ENCODE assay signal across 9 cellular contexts in genomic region chr6:42407379-42407778, GRCh38. TPM values are rescaled to one million over a fixed set of nuclear protein-coding genes. Genes with fewer than 3 reads are reported as not detected.
DNase-seq lines count a peak whose midpoint lies in the region; ATAC-seq and TF ChIP-seq lines count a peak whose summit lies in the region.
"Had no signal": no experiment of that assay in that cellular context is flagged by ENCODE, and none has a peak within 500 bp of the region (broad histone marks: within the 10 kb centered on the region; RNA-seq: fewer than 3 reads in every experiment).

No MANE protein-coding gene starts in this region.

- peak overlapping the region in 4 of 8 donors; percentile 10 to 53 (median 34) for H3K27ac ChIP-seq in spleen
- no peak overlapping the region for H3K27ac ChIP-seq in effector memory CD4-positive, alpha-beta T cell (ENCODE audit: insufficient read depth, low read length, poor library complexity, severe bottlenecking)
- H3K27ac ChIP-seq: SK-N-MC had no signal

- no peaks in the 10 kb centered on the region for H3K36me3 ChIP-seq in spleen
- H3K36me3 ChIP-seq in effector memory CD4-positive, alpha-beta T cell (ENCODE audit: control insufficient read depth, insufficient read depth, low read length), result no peaks in the 10 kb centered on the region

- POLR2A ChIA-PET in naive thymus-derived CD8-positive, alpha-beta T cell (lab: Charles Lee), result no interaction called here

- peaks cover 8 to 91% (median 57%) of the 10 kb centered on the region in 6 donors for H3K4me1 ChIP-seq in spleen
- peaks cover 43% of the 10 kb centered on the region for H3K4me1 ChIP-seq in effector memory CD4-positive, alpha-beta T cell (ENCODE audit: control insufficient read depth, insufficient read depth, low read length, poor library complexity, severe bottlenecking)

- no peaks in the 10 kb centered on the region for H3K36me3 Mint-ChIP-seq in chondrocyte (ENCODE audit: low read depth)
- H3K36me3 Mint-ChIP-seq in naive thymus-derived CD8-positive, alpha-beta T cell, result peaks cover 0 to 7% (median 2%) of the 10 kb centered on the region in 3 donors

- DNase-seq in EH (ENCODE audit: low read depth) (peak; percentile 92), MV-4-11 (lab: John Stamatoyannopoulos, UW) (peak; percentile 76), chondrocyte (ENCODE audit: low spot score) (no peak), NCI-H187 (lab: John Stamatoyannopoulos, UW) (no peak), amygdala (lab: John Stamatoyannopoulos, UW) (no peak), spleen (no peak)
- DNase-seq in naive thymus-derived CD8-positive, alpha-beta T cell, result no peak
- DNase-seq in effector memory CD4-positive, alpha-beta T cell, result no peak

- TF ChIP-seq CTCF in chondrocyte (IDR thresholded peaks at IDR 0.05) (no peak), spleen (IDR thresholded peaks at IDR 0.05 in 8 of 11, conservative IDR thresholded peaks at IDR 0.05 in 3 of 11) (no peak)

- no peaks in the 10 kb centered on the region for H3K27me3 ChIP-seq in spleen (replicated peaks in 1 of 7)
- H3K27me3 ChIP-seq in effector memory CD4-positive, alpha-beta T cell (replicated peaks; ENCODE audit: control insufficient read depth, insufficient read depth, low read length, poor library complexity, severe bottlenecking), result no peaks in the 10 kb centered on the region

- WGBS in spleen, 5 donors, result 45 to 66% (median 49%) methylated on average over 8 of the region's 8 CpGs

- no peak overlapping the region for H3K4me3 ChIP-seq in spleen
- H3K4me3 ChIP-seq in effector memory CD4-positive, alpha-beta T cell (ENCODE audit: insufficient read depth, low read depth, low read length, poor library complexity, severe bottlenecking), result no peak overlapping the region
- H3K4me3 ChIP-seq: SK-N-MC had no signal

- H3K27ac Mint-ChIP-seq in chondrocyte (ENCODE audit: unreplicated experiment), result peak overlapping the region; percentile 6
- peak overlapping the region; percentile 4 to 93 (median 68) for H3K27ac Mint-ChIP-seq in naive thymus-derived CD8-positive, alpha-beta T cell

- H3K9me3 ChIP-seq in spleen, result no peaks in the 10 kb centered on the region
- no peaks in the 10 kb centered on the region for H3K9me3 ChIP-seq in effector memory CD4-positive, alpha-beta T cell (ENCODE audit: control insufficient read depth, low read length)

- no peaks in the 10 kb centered on the region for H3K9me3 Mint-ChIP-seq in chondrocyte (ENCODE audit: low read depth)
- H3K9me3 Mint-ChIP-seq in naive thymus-derived CD8-positive, alpha-beta T cell, result no peaks in the 10 kb centered on the region

- H3K4me3 Mint-ChIP-seq in chondrocyte (ENCODE audit: unreplicated experiment), result no peak overlapping the region
- H3K4me3 Mint-ChIP-seq in naive thymus-derived CD8-positive, alpha-beta T cell, result peak overlapping the region in 1 of 10 donors; percentile 1

- no peaks in the 10 kb centered on the region for H3K27me3 Mint-ChIP-seq in chondrocyte (ENCODE audit: low read depth)
- no peaks in the 10 kb centered on the region for H3K27me3 Mint-ChIP-seq in naive thymus-derived CD8-positive, alpha-beta T cell

- no peak for ATAC-seq in naive thymus-derived CD8-positive, alpha-beta T cell

- no peak for TF ChIP-seq POLR2A in spleen (IDR thresholded peaks at IDR 0.05)

- H3K4me1 Mint-ChIP-seq in chondrocyte (ENCODE audit: low read depth), result peaks cover 38% of the 10 kb centered on the region
- peaks cover 51 to 81% (median 76%) of the 10 kb centered on the region in 4 donors for H3K4me1 Mint-ChIP-seq in naive thymus-derived CD8-positive, alpha-beta T cell

- intact Hi-C loops in spleen (cut with DNase I; ENCODE audit: low total_unique reads), result no loop called here

RNA-seq across cellular contexts. Expression of gene TRERF1, which starts 44.3 kb away (rescaled TPM):
- total RNA-seq in chondrocyte (1.8 to 3.3 TPM (median 2.4 TPM) in 3 replicates), spleen (10 to 100 TPM in 6 of 7 donors, 1 to 10 TPM in 1; 8.4 to 16.9 (median 14.3) TPM)
- total RNA-seq in naive thymus-derived CD8-positive, alpha-beta T cell, result 10 to 100 TPM; 17.5 to 18.2 TPM
- 1 to 10 TPM; 3.8 to 7.1 (median 5.4) TPM for polyA plus RNA-seq in naive thymus-derived CD8-positive, alpha-beta T cell
- 1 to 10 TPM; 1.5 to 3.0 (median 2.0) TPM for polyA plus RNA-seq in spleen

Comparison
In these comparisons a context has a peak if more than half of its experiments do, and no peak if none do; other contexts are left out.
1. DNase-seq: peak in EH (single experiment) and MV-4-11 (single experiment); none in chondrocyte (single experiment), naive thymus-derived CD8-positive, alpha-beta T cell (0 of 10), NCI-H187 (0 of 2), amygdala (0 of 56), spleen (single experiment) and effector memory CD4-positive, alpha-beta T cell (0 of 3).